In the genomic region with DNA sequence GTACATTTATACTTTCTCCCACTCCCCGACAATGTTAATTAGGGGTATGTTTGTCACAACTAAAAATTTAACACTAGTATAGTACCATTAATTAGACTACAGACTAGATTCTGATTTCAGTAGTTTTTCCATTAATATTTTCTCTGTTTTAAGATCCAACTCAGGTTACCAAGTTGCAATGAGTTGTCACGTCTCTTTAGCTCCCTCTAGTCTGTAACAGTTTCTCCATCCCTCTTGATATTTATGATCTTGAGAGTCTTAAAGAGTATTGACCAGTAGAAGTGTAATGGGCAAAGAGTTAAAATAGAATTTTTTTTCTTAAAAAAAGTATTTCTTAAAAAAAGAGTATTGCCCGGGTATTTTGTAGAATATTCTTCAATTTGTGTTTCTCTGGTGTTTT, we compare ENCODE assay signal across 21 cellular contexts.
A peak's percentile ranks its signal among the peaks of the same experiment; 100 is the strongest.
DNase-seq lines count a peak whose midpoint lies in the region; ATAC-seq and TF ChIP-seq lines count a peak whose summit lies in the region.
"Had no signal": no experiment of that assay in that cellular context is flagged by ENCODE, and none has a peak within 500 bp of the region (broad histone marks: within the 10 kb centered on the region; RNA-seq: fewer than 3 reads in every experiment).

No MANE protein-coding gene starts in this region.

- H3K27me3 ChIP-seq in SK-N-SH (ENCODE audit: insufficient read depth) (no peaks in the 10 kb centered on the region), smooth muscle cell (ENCODE audit: low read depth) (no peaks in the 10 kb centered on the region), upper lobe of left lung (no peaks in the 10 kb centered on the region)

- H3K27ac ChIP-seq in SK-N-SH (ENCODE audit: low read depth in 2 of 2, low read length in 1 of 2): no peak overlapping the region
- no peak overlapping the region for H3K27ac ChIP-seq in smooth muscle cell (ENCODE audit: low read depth)
- H3K27ac ChIP-seq in upper lobe of left lung: no peak overlapping the region
- H3K27ac ChIP-seq: PC-9, prostate gland, SK-N-MC had no signal

- no peak overlapping the region for H3K4me2 ChIP-seq in SK-N-SH
- no peak overlapping the region for H3K4me2 ChIP-seq in smooth muscle cell
- H3K4me2 ChIP-seq: PC-9 had no signal

- no peaks in the 10 kb centered on the region for H3K79me2 ChIP-seq in SK-N-SH (ENCODE audit: insufficient read depth)
- no peaks in the 10 kb centered on the region for H3K79me2 ChIP-seq in smooth muscle cell (ENCODE audit: low read depth)

- H3K36me3 ChIP-seq in SK-N-SH (replicated peaks in 1 of 2; ENCODE audit: control insufficient read depth in 1 of 2, insufficient read depth in 2 of 2, low read length in 1 of 2) (no peaks in the 10 kb centered on the region), smooth muscle cell (ENCODE audit: low read depth) (no peaks in the 10 kb centered on the region), upper lobe of left lung (no peaks in the 10 kb centered on the region)
- H3K36me3 ChIP-seq: prostate gland had no signal

- TF ChIP-seq CTCF in SK-N-SH (IDR thresholded peaks at IDR 0.05) (peak; percentile 17; the same call in 1 of the 2 replicates), fibroblast of mammary gland (conservative IDR thresholded peaks at IDR 0.05; ENCODE audit: control insufficient read depth, insufficient read depth, low read depth, low read length) (peak; percentile 24), smooth muscle cell (IDR thresholded peaks at IDR 0.05; ENCODE audit: borderline replicate concordance, insufficient read depth, poor library complexity, severe bottlenecking) (peak; percentile 30), upper lobe of left lung (IDR thresholded peaks at IDR 0.05) (no peak)

- WGBS in SK-N-SH (ENCODE audit: low lambda C conversion rate): 69% methylated on average over 3 of the region's 3 CpGs
- WGBS in smooth muscle cell (ENCODE audit: low lambda C conversion rate): 71% methylated on average over 3 of the region's 3 CpGs
- 82 to 86% methylated on average over 3 of the region's 3 CpGs for WGBS in upper lobe of left lung, 2 donors

- no peaks in the 10 kb centered on the region for H3K9me2 ChIP-seq in SK-N-SH

- no peak overlapping the region for H3K4me3 ChIP-seq in SK-N-SH (ENCODE audit: low read depth in 2 of 2, low read length in 1 of 2)
- no peak overlapping the region for H3K4me3 ChIP-seq in fibroblast of mammary gland (ENCODE audit: control insufficient read depth, low read depth, low read length)
- no peak overlapping the region for H3K4me3 ChIP-seq in smooth muscle cell
- no peak overlapping the region for H3K4me3 ChIP-seq in upper lobe of left lung
- H3K4me3 ChIP-seq: PC-9, prostate gland, SK-N-MC had no signal

- no peaks in the 10 kb centered on the region for H3K4me1 ChIP-seq in SK-N-SH (ENCODE audit: control insufficient read depth in 1 of 2, insufficient read depth in 2 of 2, low read depth in 1 of 2, low read length in 1 of 2)
- H3K4me1 ChIP-seq in smooth muscle cell (ENCODE audit: low read depth): no peaks in the 10 kb centered on the region
- no peaks in the 10 kb centered on the region for H3K4me1 ChIP-seq in upper lobe of left lung
- H3K4me1 ChIP-seq: prostate gland had no signal

- TF ChIP-seq RAD21 in SK-N-SH (IDR thresholded peaks at IDR 0.05; ENCODE audit: low read length): peak; percentile 7; the same call in 1 of the 2 replicates

- POLR2A ChIA-PET in SK-N-SH (lab: Yijun Ruan, JAX): no interaction called here

- H3K9ac ChIP-seq in SK-N-SH (no peak overlapping the region), smooth muscle cell (ENCODE audit: low read depth) (no peak overlapping the region)

- no peaks in the 10 kb centered on the region for H4K20me1 ChIP-seq in SK-N-SH (ENCODE audit: insufficient read depth)
- H4K20me1 ChIP-seq in smooth muscle cell (ENCODE audit: low read depth): no peaks in the 10 kb centered on the region

- no peak overlapping the region for H2AFZ ChIP-seq in SK-N-SH (ENCODE audit: low read depth)
- no peak overlapping the region for H2AFZ ChIP-seq in smooth muscle cell (ENCODE audit: low read depth)
- H2AFZ ChIP-seq: PC-9 had no signal

- TF ChIP-seq POLR2A in upper lobe of left lung (IDR thresholded peaks at IDR 0.05): no peak

- no peak for DNase-seq in SK-N-SH
- peak; percentile 16 for DNase-seq in RKO (ENCODE audit: low spot score)
- peak; percentile 25 for DNase-seq in fibroblast of mammary gland (ENCODE audit: low read depth)
- DNase-seq in smooth muscle cell (lab: John Stamatoyannopoulos, UW; ENCODE audit: unreplicated experiment): no peak
- DNase-seq in upper lobe of left lung: no peak
- no peak for DNase-seq in NCI-H2196 (lab: John Stamatoyannopoulos, UW; ENCODE audit: unreplicated experiment)
- no peak for DNase-seq in NCI-H1436 treated with DMSO at 0.1 percent for 48 hours (lab: John Stamatoyannopoulos, UW)
- DNase-seq: activated naive CD8-positive, alpha-beta T cell treated with anti-CD3 and anti-CD28 coated beads for 36 hours; C1 segment of cervical spinal cord; left cardiac atrium; NCI-H1417; NCI-H748 treated with DMSO at 0.1 percent for 48 hours; nephron progenitor cell; PC-9; small intestine; stimulated activated CD4-positive, alpha-beta T cell treated with anti-CD3 and anti-CD28 coated beads, Interleukin-4, amount 100 ng/mL, for 1 hour; T1000 had no signal

- no peak for TF ChIP-seq EP300 in SK-N-SH (IDR thresholded peaks at IDR 0.05; ENCODE audit: borderline replicate concordance in 1 of 2, low read depth in 1 of 2, low read length in 1 of 2)
- TF ChIP-seq EP300 in upper lobe of left lung (IDR thresholded peaks at IDR 0.05): no peak

- CTCF ChIA-PET in SK-N-SH (lab: Yijun Ruan, JAX): interaction anchor here (0.7 to 1.5 kb wide), 2 partner anchors 119 to 332 kb away, joined by 3 read pairs; no protein-coding TSS in a partner anchor

- H3F3A ChIP-seq in SK-N-SH (replicated peaks; ENCODE audit: insufficient read depth) (no peaks in the 10 kb centered on the region), smooth muscle cell (ENCODE audit: low read depth) (no peaks in the 10 kb centered on the region)

- ATAC-seq in SK-N-SH treated with all-trans-retinoic acid at 6 μM for 48 hours: no peak
- no peak for ATAC-seq in upper lobe of left lung (ENCODE audit: low FRiP score in 2 of 2)
- ATAC-seq: activated CD4-positive, CD25-positive, alpha-beta regulatory T cell treated with anti-CD3 and anti-CD28 coated beads, Interleukin-2, amount 50 U/mL, for 24 hours; left cardiac atrium had no signal

- H3K9me3 ChIP-seq in SK-N-SH: no peaks in the 10 kb centered on the region
- H3K9me3 ChIP-seq in smooth muscle cell (replicated peaks; ENCODE audit: low read depth): no peaks in the 10 kb centered on the region
- peaks cover 0 to 6% (median 1%) of the 10 kb centered on the region in 4 donors for H3K9me3 ChIP-seq in upper lobe of left lung
- H3K9me3 ChIP-seq: prostate gland had no signal

TF ChIP-seq in SK-N-SH, 30 proteins besides CTCF, POLR2A, EP300 and RAD21 (continues in another document):
- no peak for TF ChIP-seq RCOR1 (IDR thresholded peaks at IDR 0.05; ENCODE audit: low read length)
- TF ChIP-seq GATA2 (CRISPR knock-in tag; IDR thresholded peaks at IDR 0.05): no peak
- no peak for TF ChIP-seq CHD2 (IDR thresholded peaks at IDR 0.05; ENCODE audit: low read length, partially characterized antibody)
- TF ChIP-seq MXI1 (IDR thresholded peaks at IDR 0.05; ENCODE audit: low read depth, low read length): no peak
- TF ChIP-seq RFX5 (IDR thresholded peaks at IDR 0.05; ENCODE audit: low read length): no peak
- TF ChIP-seq GABPA (IDR thresholded peaks at IDR 0.05; ENCODE audit: low read depth): no peak
- no peak for TF ChIP-seq NFIC (IDR thresholded peaks at IDR 0.05; ENCODE audit: borderline replicate concordance)
- TF ChIP-seq RXRA (IDR thresholded peaks at IDR 0.05; ENCODE audit: borderline replicate concordance, low read depth): no peak
- TF ChIP-seq FOXM1 (IDR thresholded peaks at IDR 0.05; ENCODE audit: low read depth): no peak

TF ChIP-seq in SK-N-SH treated with all-trans-retinoic acid at 6 μM for 48 hours, 23 proteins besides CTCF, POLR2A, EP300 and RAD21 (continues in another document):
- no peak for TF ChIP-seq TCF4 (CRISPR knock-in tag; IDR thresholded peaks at IDR 0.05; ENCODE audit: borderline replicate concordance)
- TF ChIP-seq, protein P1, sequence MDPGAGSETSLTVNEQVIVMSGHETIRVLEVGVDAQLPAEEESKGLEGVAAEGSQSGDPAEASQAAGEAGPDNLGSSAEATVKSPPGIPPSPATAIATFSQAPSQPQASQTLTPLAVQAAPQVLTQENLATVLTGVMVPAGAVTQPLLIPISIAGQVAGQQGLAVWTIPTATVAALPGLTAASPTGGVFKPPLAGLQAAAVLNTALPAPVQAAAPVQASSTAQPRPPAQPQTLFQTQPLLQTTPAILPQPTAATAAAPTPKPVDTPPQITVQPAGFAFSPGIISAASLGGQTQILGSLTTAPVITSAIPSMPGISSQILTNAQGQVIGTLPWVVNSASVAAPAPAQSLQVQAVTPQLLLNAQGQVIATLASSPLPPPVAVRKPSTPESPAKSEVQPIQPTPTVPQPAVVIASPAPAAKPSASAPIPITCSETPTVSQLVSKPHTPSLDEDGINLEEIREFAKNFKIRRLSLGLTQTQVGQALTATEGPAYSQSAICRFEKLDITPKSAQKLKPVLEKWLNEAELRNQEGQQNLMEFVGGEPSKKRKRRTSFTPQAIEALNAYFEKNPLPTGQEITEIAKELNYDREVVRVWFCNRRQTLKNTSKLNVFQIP (CRISPR knock-in tag; IDR thresholded peaks at IDR 0.05; ENCODE audit: borderline replicate concordance, low read depth): no peak
- TF ChIP-seq, protein P2, sequence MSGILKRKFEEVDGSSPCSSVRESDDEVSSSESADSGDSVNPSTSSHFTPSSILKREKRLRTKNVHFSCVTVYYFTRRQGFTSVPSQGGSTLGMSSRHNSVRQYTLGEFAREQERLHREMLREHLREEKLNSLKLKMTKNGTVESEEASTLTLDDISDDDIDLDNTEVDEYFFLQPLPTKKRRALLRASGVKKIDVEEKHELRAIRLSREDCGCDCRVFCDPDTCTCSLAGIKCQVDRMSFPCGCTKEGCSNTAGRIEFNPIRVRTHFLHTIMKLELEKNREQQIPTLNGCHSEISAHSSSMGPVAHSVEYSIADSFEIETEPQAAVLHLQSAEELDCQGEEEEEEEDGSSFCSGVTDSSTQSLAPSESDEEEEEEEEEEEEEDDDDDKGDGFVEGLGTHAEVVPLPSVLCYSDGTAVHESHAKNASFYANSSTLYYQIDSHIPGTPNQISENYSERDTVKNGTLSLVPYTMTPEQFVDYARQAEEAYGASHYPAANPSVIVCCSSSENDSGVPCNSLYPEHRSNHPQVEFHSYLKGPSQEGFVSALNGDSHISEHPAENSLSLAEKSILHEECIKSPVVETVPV (CRISPR knock-in tag; IDR thresholded peaks at IDR 0.05): no peak
- TF ChIP-seq ZNF565 (CRISPR knock-in tag; conservative IDR thresholded peaks at IDR 0.05; ENCODE audit: low read depth): no peak
- TF ChIP-seq ZC3H10 (CRISPR knock-in tag; IDR thresholded peaks at IDR 0.05): no peak
- TF ChIP-seq SNAI2 (CRISPR knock-in tag; IDR thresholded peaks at IDR 0.05): no peak
- TF ChIP-seq ZFP3 (CRISPR knock-in tag; IDR thresholded peaks at IDR 0.05): no peak
- TF ChIP-seq ESRRG (CRISPR knock-in tag; IDR thresholded peaks at IDR 0.05): no peak
- no peak for TF ChIP-seq ISL1 (CRISPR knock-in tag; IDR thresholded peaks at IDR 0.05)
- TF ChIP-seq PPARA (CRISPR knock-in tag; IDR thresholded peaks at IDR 0.05; ENCODE audit: borderline replicate concordance): no peak
- no peak for TF ChIP-seq ZNF70 (CRISPR knock-in tag; IDR thresholded peaks at IDR 0.05)
- TF ChIP-seq CSDC2 (CRISPR knock-in tag; IDR thresholded peaks at IDR 0.05): no peak

Comparison
In these comparisons a context has a peak if more than half of its experiments do, and no peak if none do; other contexts are left out.
1. DNase-seq: peak in RKO (single experiment) and fibroblast of mammary gland (single experiment); none in SK-N-SH (single experiment), smooth muscle cell (single experiment), upper lobe of left lung (0 of 2), NCI-H2196 (single experiment) and NCI-H1436 treated with DMSO at 0.1 percent for 48 hours (single experiment).
2. CTCF ChIP-seq: peak in SK-N-SH (single experiment), fibroblast of mammary gland (single experiment) and smooth muscle cell (single experiment); none in upper lobe of left lung (0 of 6).